ENCODE assay signal across 6 cellular contexts in genomic region chr10:105550453-105550852, GRCh38.
DNase-seq lines count a peak whose midpoint lies in the region; ATAC-seq and TF ChIP-seq lines count a peak whose summit lies in the region.
"Not testable (repeated sequence)": the region's sequence is repeated elsewhere in the genome, so short reads cannot be mapped to it uniquely, and the experiment has no call there.

No MANE protein-coding gene starts in this region.

- not testable (repeated sequence) for TF ChIP-seq POLR2A in transverse colon (IDR thresholded peaks at IDR 0.05)

- not testable (repeated sequence) for H3K9me3 ChIP-seq in colonic mucosa, lower lobe of right lung, transverse colon

- H3K9me3 Mint-ChIP-seq in WTC11: peaks cover 18% of the 10 kb centered on the region

- DNase-seq in HT-29 (ENCODE audit: low spot score) (peak; percentile 5), NCI-H748 (lab: John Stamatoyannopoulos, UW; ENCODE audit: unreplicated experiment) (peak; percentile 32), WTC11 (ENCODE audit: low spot score) (peak; percentile 13), colonic mucosa (peak; percentile 19), lower lobe of right lung (peak; percentile 39), transverse colon (peak; percentile 7)

- not testable (repeated sequence) for H3K27ac Mint-ChIP-seq in WTC11

- H3K4me1 Mint-ChIP-seq in WTC11: not testable (repeated sequence)

- in situ Hi-C loops in transverse colon (cut with MboI; ENCODE audit: low pct_ligation_motif_present in 1 of 4, low pct_unique_long_range_greater_than_20kb in 1 of 4, low sequenced_read_pairs in 3 of 4): not testable (repeated sequence)

- not testable (repeated sequence) for H3K4me1 ChIP-seq in colonic mucosa, lower lobe of right lung, transverse colon

- H3K27ac ChIP-seq in colonic mucosa, lower lobe of right lung, transverse colon: not testable (repeated sequence)

- H3K9ac ChIP-seq in colonic mucosa (ENCODE audit: low read depth in 2 of 2, low read length in 2 of 2): not testable (repeated sequence)

- not testable (repeated sequence) for TF ChIP-seq EP300 in transverse colon (IDR thresholded peaks at IDR 0.05; ENCODE audit: low read depth)

- intact Hi-C loops in colonic mucosa (cut with DNase I); lower lobe of right lung (cut with DNase I); transverse colon (cut with DNase I; ENCODE audit: low total_unique reads): not testable (repeated sequence)

- not testable (repeated sequence) for H3K4me3 Mint-ChIP-seq in WTC11

- CTCF ChIA-PET in WTC11 (lab: Charles Lee): not testable (repeated sequence)

- H3K36me3 ChIP-seq in colonic mucosa, lower lobe of right lung, transverse colon: not testable (repeated sequence)

- 64% methylated on average over 13 of the region's 13 CpGs; no CpG with 5 or more reads in 1 of the 2 donors for WGBS in transverse colon (ENCODE audit: low coverage in 1 of 2), 2 donors

- ATAC-seq in WTC11, lower lobe of right lung: not testable (repeated sequence)

- not testable (repeated sequence) for H3K36me3 Mint-ChIP-seq in WTC11

- not testable (repeated sequence) for TF ChIP-seq CTCF in WTC11 (IDR thresholded peaks at IDR 0.05); colonic mucosa (IDR thresholded peaks at IDR 0.05); lower lobe of right lung (IDR thresholded peaks at IDR 0.05); transverse colon (IDR thresholded peaks at IDR 0.05)

- POLR2A ChIA-PET in WTC11 (lab: Charles Lee): not testable (repeated sequence)

- H3K27me3 Mint-ChIP-seq in WTC11 (ENCODE audit: low read depth): not testable (repeated sequence)

- not testable (repeated sequence) for H3K27me3 ChIP-seq in colonic mucosa; lower lobe of right lung (ENCODE audit: low read depth); transverse colon

- H3K4me3 ChIP-seq in colonic mucosa, lower lobe of right lung, transverse colon: not testable (repeated sequence)
